ENCODE assay signal across 20 cellular contexts in the genomic region with DNA sequence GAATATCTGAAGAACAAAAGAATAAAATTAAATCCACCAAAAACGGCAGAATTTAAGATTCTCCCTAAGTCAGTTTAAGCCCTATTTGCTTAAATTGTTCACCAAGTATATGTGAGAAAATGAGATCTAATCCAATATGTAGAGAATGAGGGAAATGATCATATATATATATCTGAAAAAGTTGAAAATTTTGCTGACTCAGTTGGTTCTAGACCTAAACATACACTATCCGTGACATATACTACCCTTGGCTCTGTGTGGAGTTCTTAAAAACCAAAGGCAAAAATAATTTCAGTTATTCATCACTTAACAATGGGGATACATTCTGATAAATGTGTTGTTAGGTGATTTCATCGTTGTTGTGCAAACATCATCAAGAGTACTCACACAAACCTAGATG. TPM values are rescaled to one million over a fixed set of nuclear protein-coding genes. Genes with fewer than 3 reads are reported as not detected.
A peak's percentile ranks its signal among the peaks of the same experiment; 100 is the strongest.
DNase-seq lines count a peak whose midpoint lies in the region; ATAC-seq, FAIRE-seq and TF ChIP-seq lines count a peak whose summit lies in the region.
"Had no signal": no experiment of that assay in that cellular context is flagged by ENCODE, and none has a peak within 500 bp of the region (broad histone marks: within the 10 kb centered on the region; RNA-seq: fewer than 3 reads in every experiment).

No MANE protein-coding gene starts in this region.

- peaks cover 16% of the 10 kb centered on the region for H3K36me3 ChIP-seq in IMR-90 (ENCODE audit: control insufficient read depth, insufficient read depth, low read length)
- H3K36me3 ChIP-seq in bronchial epithelial cell (ENCODE audit: control insufficient read depth, insufficient read depth, low read length): peaks cover 3% of the 10 kb centered on the region
- peaks cover 0 to 49% of the 10 kb centered on the region in 2 donors for H3K36me3 ChIP-seq in gastrocnemius medialis

- H2AK9ac ChIP-seq in IMR-90 (replicated peaks; ENCODE audit: low read depth, low read length, poor library complexity): no peak overlapping the region

- no peak overlapping the region for H3K27ac ChIP-seq in IMR-90 (ENCODE audit: insufficient read depth, low read length)
- no peak overlapping the region for H3K27ac ChIP-seq in gastrocnemius medialis
- H3K27ac ChIP-seq: BLaER1, HL-60, KMS-11 had no signal

- no CpG with 5 or more reads among the region's 3 CpGs for WGBS in IMR-90 (ENCODE audit: extremely low coverage in 2 of 2, insufficient read length in 1 of 2), 2 experiments

- no peak overlapping the region for H3K23ac ChIP-seq in IMR-90 (ENCODE audit: low read depth, low read length)

- no peak for TF ChIP-seq RAD21 in IMR-90 (IDR thresholded peaks at IDR 0.05; ENCODE audit: low read length)

- H4K20me1 ChIP-seq in IMR-90 (ENCODE audit: insufficient read depth, low read length): no peaks in the 10 kb centered on the region; the same call in none of the 2 replicates

- dilution Hi-C loops in IMR-90 (cut with HindIII; ENCODE audit: low sequenced_read_pairs, unreplicated experiment): no loop called here

- BruUV-seq in IMR-90 (replicated peaks; lab: Mats Ljungman, UMichigan): no TSS peak

- no peak for TF ChIP-seq CTCF in D721Med (IDR thresholded peaks at IDR 0.05; ENCODE audit: insufficient read depth, missing control alignments)
- no peak for TF ChIP-seq CTCF in IMR-90 (conservative IDR thresholded peaks at IDR 0.05; ENCODE audit: low read depth, low read length)
- no peak for TF ChIP-seq CTCF in bronchial epithelial cell (IDR thresholded peaks at IDR 0.05; ENCODE audit: insufficient read depth, low read length, severe bottlenecking)
- no peak for TF ChIP-seq CTCF in gastrocnemius medialis (IDR thresholded peaks at IDR 0.05 in 4 of 5, conservative IDR thresholded peaks at IDR 0.05 in 1 of 5)

- no peak overlapping the region for H3K18ac ChIP-seq in IMR-90 (ENCODE audit: low read depth, low read length)

- H2BK5ac ChIP-seq in IMR-90 (ENCODE audit: low read depth, low read length, poor library complexity, severe bottlenecking): no peak overlapping the region

- no peak overlapping the region for H4K8ac ChIP-seq in IMR-90 (ENCODE audit: low read depth in 2 of 2, low read length in 2 of 2)

- TF ChIP-seq POLR2A in IMR-90 (IDR thresholded peaks at IDR 0.05; ENCODE audit: low read depth, low read length): no peak
- TF ChIP-seq POLR2A in gastrocnemius medialis (IDR thresholded peaks at IDR 0.05): no peak

- no peak overlapping the region for H3K14ac ChIP-seq in IMR-90 (replicated peaks; ENCODE audit: low read depth, low read length)

- H3K56ac ChIP-seq in IMR-90 (ENCODE audit: extremely low read depth, insufficient read depth, low read length): no peak overlapping the region

- no peak overlapping the region for H2BK120ac ChIP-seq in IMR-90 (ENCODE audit: low read depth, low read length)

- intact Hi-C loops in IMR-90 (cut with micrococcal nuclease): no loop called here
- intact Hi-C loops in gastrocnemius medialis (cut with DNase I; ENCODE audit: low total_unique reads): no loop called here

- H3K9ac ChIP-seq in IMR-90 (ENCODE audit: low read depth, low read length): no peak overlapping the region
- H3K9ac ChIP-seq: BLaER1, KMS-11 had no signal

- H3K79me1 ChIP-seq in IMR-90 (ENCODE audit: low read depth in 1 of 2, low read length in 2 of 2): peaks cover 19 to 41% of the 10 kb centered on the region in 2 experiments

- H3K9me3 ChIP-seq in IMR-90 (ENCODE audit: control insufficient read depth, insufficient read depth, low read length) (no peaks in the 10 kb centered on the region), gastrocnemius medialis (no peaks in the 10 kb centered on the region)
- H3K9me3 ChIP-seq: BLaER1 had no signal

- H3K4ac ChIP-seq in IMR-90 (ENCODE audit: low read depth, low read length): no peak overlapping the region

- no peak overlapping the region for H2AK5ac ChIP-seq in IMR-90 (ENCODE audit: low read depth, low read length)

- in situ Hi-C loops in IMR-90 (cut with MboI; ENCODE audit: low sequenced_read_pairs) (no loop called here), gastrocnemius medialis (cut with MboI; ENCODE audit: low sequenced_read_pairs in 4 of 4) (no loop called here)

- CTCF ChIA-PET in IMR-90 (lab: Yijun Ruan, JAX): no interaction called here

- H3K4me3 ChIP-seq in IMR-90 (ENCODE audit: insufficient read depth, low read depth, low read length) (no peak overlapping the region), bronchial epithelial cell (ENCODE audit: low read depth, low read length) (no peak overlapping the region), gastrocnemius medialis (no peak overlapping the region)
- H3K4me3 ChIP-seq: BLaER1, GM23338 had no signal

- H3K27me3 ChIP-seq in IMR-90 (ENCODE audit: control insufficient read depth, insufficient read depth, low read length) (no peaks in the 10 kb centered on the region), bronchial epithelial cell (ENCODE audit: control insufficient read depth, insufficient read depth, low read length) (no peaks in the 10 kb centered on the region), gastrocnemius medialis (no peaks in the 10 kb centered on the region)
- H3K27me3 ChIP-seq: BLaER1 had no signal

- peaks cover 5% of the 10 kb centered on the region; the same call in 1 of the 2 replicates for H3K9me1 ChIP-seq in IMR-90 (ENCODE audit: insufficient read depth, low read length)

- peak; percentile 58 for FAIRE-seq in D721Med (lab: Jason Lieb, UNC)
- no peak for FAIRE-seq in bronchial epithelial cell (lab: Jason Lieb, UNC)
- FAIRE-seq: A204.1, G401.6, GM12892, GM18507 had no signal

- POLR2A ChIA-PET in IMR-90 (lab: Charles Lee; ENCODE audit: unreplicated experiment): no interaction called here

- DNase-seq in D721Med (ENCODE audit: insufficient read length, low spot score): no peak
- no peak for DNase-seq in IMR-90
- DNase-seq in bronchial epithelial cell (ENCODE audit: low read depth): peak; percentile 40
- DNase-seq in activated naive CD4-positive, alpha-beta T cell treated with anti-CD3 and anti-CD28 coated beads, Interleukin-2, amount 50 U/mL, for 16 hours: no peak
- no peak for DNase-seq in gastrocnemius medialis
- DNase-seq in NCI-H2171 (lab: John Stamatoyannopoulos, UW): no peak
- DNase-seq: CD4-positive, alpha-beta memory T cell; H7 had no signal

- no peak overlapping the region for H2BK20ac ChIP-seq in IMR-90 (ENCODE audit: low read depth, low read length)

- no peak overlapping the region for H2BK15ac ChIP-seq in IMR-90 (ENCODE audit: low read depth, low read length)

- H4K91ac ChIP-seq in IMR-90 (ENCODE audit: insufficient read depth, low read depth, low read length): no peak overlapping the region

- H4K5ac ChIP-seq in IMR-90 (ENCODE audit: low read depth, low read length): no peak overlapping the region

- no peaks in the 10 kb centered on the region for H3K4me1 ChIP-seq in IMR-90 (ENCODE audit: control insufficient read depth, insufficient read depth, low read length)
- peaks cover 2 to 7% of the 10 kb centered on the region in 2 donors for H3K4me1 ChIP-seq in gastrocnemius medialis

- ATAC-seq in IMR-90 (ENCODE audit: low read depth) (no peak), gastrocnemius medialis (no peak)
- ATAC-seq: GM23338, HCT116 had no signal

- H3K4me2 ChIP-seq in IMR-90 (ENCODE audit: low read depth, low read length): no peak overlapping the region
- H3K4me2 ChIP-seq: BLaER1, GM23338, KMS-11 had no signal

- no peak overlapping the region for H2AFZ ChIP-seq in IMR-90 (replicated peaks; ENCODE audit: low read length, poor library complexity)
- H2AFZ ChIP-seq: GM23338 had no signal

TF ChIP-seq in IMR-90, 13 proteins besides CTCF, POLR2A, EP300 and RAD21:
- TF ChIP-seq CEBPB (IDR thresholded peaks at IDR 0.05; ENCODE audit: low read depth, low read length) (no peak), USF2 (IDR thresholded peaks at IDR 0.05; ENCODE audit: low read depth, low read length) (no peak), CHD1 (IDR thresholded peaks at IDR 0.05; ENCODE audit: low read depth, low read length) (no peak), MAZ (IDR thresholded peaks at IDR 0.05; ENCODE audit: borderline replicate concordance, low read depth, low read length) (no peak), MAFK (IDR thresholded peaks at IDR 0.05; ENCODE audit: low read depth, low read length) (peak; percentile 96)

RNA-seq across cellular contexts. Expression of gene SS18, which starts 7.3 kb away (rescaled TPM):
- total RNA-seq in IMR-90 (2012; rRNA removed) (171 and 242 TPM in 2 replicates), bronchial epithelial cell (128 and 134 TPM in 2 replicates), gastrocnemius medialis (10 to 100 TPM; 17.3 to 25.7 (median 21.6) TPM)
- 112 and 116 TPM in 2 replicates for polyA plus RNA-seq in IMR-90 (2012; rRNA removed)
- 33.1 and 53.2 TPM in 2 replicates for polyA plus RNA-seq in IMR-90 (2012; cell fraction: cytosol; rRNA removed)
- polyA plus RNA-seq in IMR-90 (2012; cell fraction: nucleus; rRNA removed; ENCODE audit: low replicate concordance): 182 and 391 TPM in 2 replicates

RNA-seq across cellular contexts. Expression of gene PSMA8, which starts 50.6 kb away (rescaled TPM):
- total RNA-seq in IMR-90 (2012; rRNA removed) (not detected in 2 replicates), bronchial epithelial cell (not detected in 2 replicates), gastrocnemius medialis (not detected)
- not detected in 2 replicates for polyA plus RNA-seq in IMR-90 (2012; rRNA removed)
- not detected in 2 replicates for polyA plus RNA-seq in IMR-90 (2012; cell fraction: cytosol; rRNA removed)
- polyA plus RNA-seq in IMR-90 (2012; cell fraction: nucleus; rRNA removed; ENCODE audit: low replicate concordance): not detected in 2 replicates
- total RNA-seq: GM23338, H7, HFFc6, HT1080 had no signal
- polyA plus RNA-seq: AG04450, GM23338 had no signal
